ENCODE assay signal across 1 cellular context in genomic region chr19:5536337-5536894, GRCh38.
A peak's percentile ranks its signal among the peaks of the same experiment; 100 is the strongest.
TF ChIP-seq lines count a peak whose summit lies in the region.

No MANE protein-coding gene starts in this region.

TF ChIP-seq in WTC11, 78 proteins besides CTCF, POLR2A, EP300 and RAD21 (continued from another document and continues in another):
- TF ChIP-seq MAX (CRISPR knock-in tag; IDR thresholded peaks at IDR 0.05) (peak; percentile 44), PREB (CRISPR knock-in tag; IDR thresholded peaks at IDR 0.05; ENCODE audit: borderline replicate concordance) (no peak), NR2C2 (CRISPR knock-in tag; IDR thresholded peaks at IDR 0.05) (no peak), PRDM15 (CRISPR knock-in tag; IDR thresholded peaks at IDR 0.05) (no peak), USF2 (CRISPR knock-in tag; IDR thresholded peaks at IDR 0.05) (no peak), IRF1 (CRISPR knock-in tag; IDR thresholded peaks at IDR 0.05) (no peak), SMAD4 (CRISPR knock-in tag; IDR thresholded peaks at IDR 0.05) (no peak), ZNF138 (CRISPR knock-in tag; conservative IDR thresholded peaks at IDR 0.05) (0 out of 2 replicates have a peak, but pooled peaks have one; percentile 40), FOXP4 (CRISPR knock-in tag; IDR thresholded peaks at IDR 0.05) (no peak), SMAD3 (CRISPR knock-in tag; IDR thresholded peaks at IDR 0.05; ENCODE audit: borderline replicate concordance) (no peak), ZBTB43 (CRISPR knock-in tag; IDR thresholded peaks at IDR 0.05) (no peak), ATF3 (CRISPR knock-in tag; conservative IDR thresholded peaks at IDR 0.05) (no peak), NFATC4 (CRISPR knock-in tag; IDR thresholded peaks at IDR 0.05) (no peak), TP53 (CRISPR knock-in tag; IDR thresholded peaks at IDR 0.05) (no peak), ZNF263 (CRISPR knock-in tag; IDR thresholded peaks at IDR 0.05; ENCODE audit: low read depth) (peak; percentile 45; the same call in 1 of the 2 replicates), TCF7 (CRISPR knock-in tag; IDR thresholded peaks at IDR 0.05; ENCODE audit: low read depth) (no peak), OVOL2 (CRISPR knock-in tag; IDR thresholded peaks at IDR 0.05; ENCODE audit: borderline replicate concordance) (no peak), ATF2 (CRISPR knock-in tag; IDR thresholded peaks at IDR 0.05; ENCODE audit: borderline replicate concordance, low read depth) (no peak), NR3C1 (CRISPR knock-in tag; conservative IDR thresholded peaks at IDR 0.05; ENCODE audit: low read depth) (no peak), JUN (CRISPR knock-in tag; IDR thresholded peaks at IDR 0.05) (no peak), ZNF671 (CRISPR knock-in tag; IDR thresholded peaks at IDR 0.05) (no peak), SOX15 (CRISPR knock-in tag; IDR thresholded peaks at IDR 0.05) (no peak), RORB (CRISPR knock-in tag; IDR thresholded peaks at IDR 0.05) (no peak), ZMAT4 (CRISPR knock-in tag; IDR thresholded peaks at IDR 0.05) (no peak), SP1 (CRISPR knock-in tag; conservative IDR thresholded peaks at IDR 0.05) (peak; percentile 58), TEAD4 (CRISPR knock-in tag; IDR thresholded peaks at IDR 0.05) (no peak), NFYB (CRISPR knock-in tag; conservative IDR thresholded peaks at IDR 0.05; ENCODE audit: low read depth) (no peak), CDX4 (CRISPR knock-in tag; IDR thresholded peaks at IDR 0.05; ENCODE audit: borderline replicate concordance) (no peak), MXD4 (CRISPR knock-in tag; IDR thresholded peaks at IDR 0.05; ENCODE audit: borderline replicate concordance) (no peak), ZNF416 (CRISPR knock-in tag; IDR thresholded peaks at IDR 0.05) (no peak), ELF4 (CRISPR knock-in tag; IDR thresholded peaks at IDR 0.05; ENCODE audit: low read depth) (no peak), FOXK1 (CRISPR knock-in tag; IDR thresholded peaks at IDR 0.05) (no peak), EMX1 (CRISPR knock-in tag; IDR thresholded peaks at IDR 0.05) (no peak), E2F5 (CRISPR knock-in tag; IDR thresholded peaks at IDR 0.05) (peak; percentile 80; the same call in 1 of the 2 replicates), ATF1 (CRISPR knock-in tag; IDR thresholded peaks at IDR 0.05) (no peak), ATF6 (CRISPR knock-in tag; IDR thresholded peaks at IDR 0.05) (no peak), CREB1 (CRISPR knock-in tag; IDR thresholded peaks at IDR 0.05) (no peak), E2F1 (CRISPR knock-in tag; IDR thresholded peaks at IDR 0.05) (no peak), GTF2I (CRISPR knock-in tag; conservative IDR thresholded peaks at IDR 0.05) (peak; percentile 94), TEAD1 (CRISPR knock-in tag; IDR thresholded peaks at IDR 0.05) (no peak), AR (CRISPR knock-in tag; IDR thresholded peaks at IDR 0.05) (no peak)
